10 cellular contexts compared by ENCODE assay signal in genomic region chr4:791866-792630, GRCh38. TPM values are rescaled to one million over a fixed set of nuclear protein-coding genes. Genes with fewer than 3 reads are reported as not detected.
A peak's percentile ranks its signal among the peaks of the same experiment; 100 is the strongest.
DNase-seq lines count a peak whose midpoint lies in the region; ATAC-seq and TF ChIP-seq lines count a peak whose summit lies in the region.
"Had no signal": no experiment of that assay in that cellular context is flagged by ENCODE, and none has a peak within 500 bp of the region (broad histone marks: within the 10 kb centered on the region; RNA-seq: fewer than 3 reads in every experiment).

No MANE protein-coding gene starts in this region.

- peak overlapping the region; percentile 71 for H3K4me3 Mint-ChIP-seq in CD8-positive, alpha-beta T cell
- H3K4me3 Mint-ChIP-seq in T-helper 17 cell: peak overlapping the region; percentile 93

- peaks cover 26% of the 10 kb centered on the region for H3K4me1 Mint-ChIP-seq in CD8-positive, alpha-beta T cell (ENCODE audit: low read depth)
- peaks cover 27% of the 10 kb centered on the region for H3K4me1 Mint-ChIP-seq in T-helper 17 cell

- H3K9me3 Mint-ChIP-seq in CD8-positive, alpha-beta T cell: no peaks in the 10 kb centered on the region

- CTCF ChIA-PET in CD8-positive, alpha-beta T cell (lab: Charles Lee): no interaction called here

- H3K27me3 Mint-ChIP-seq in CD8-positive, alpha-beta T cell (ENCODE audit: low read depth): peaks cover 38% of the 10 kb centered on the region
- peaks cover 27% of the 10 kb centered on the region for H3K27me3 Mint-ChIP-seq in T-helper 17 cell

- peak; percentile 51 for ATAC-seq in CD8-positive, alpha-beta T cell
- ATAC-seq in T-helper 17 cell: peak; percentile 76
- no peak for ATAC-seq in HG02642 (IDR thresholded peaks at IDR 0.05; ENCODE audit: poor library complexity, unreplicated experiment)

- intact Hi-C loops in CD8-positive, alpha-beta T cell (cut with DNase I, micrococcal nuclease): no loop called here
- intact Hi-C loops in prostate gland (cut with DNase I): no loop called here

- H3K27me3 ChIP-seq in CD8-positive, alpha-beta T cell (ENCODE audit: insufficient read depth, low read length): peaks cover 23% of the 10 kb centered on the region
- H3K27me3 ChIP-seq in prostate gland (replicated peaks; ENCODE audit: insufficient read depth): peaks cover 7% of the 10 kb centered on the region

- peak; percentile 18 for TF ChIP-seq POLR2A in prostate gland (IDR thresholded peaks at IDR 0.05)

- peak overlapping the region; percentile 24 for H3K4me3 ChIP-seq in CD8-positive, alpha-beta T cell (ENCODE audit: low read depth, low read length)
- peak overlapping the region; percentile 20 to 24 for H3K4me3 ChIP-seq in prostate gland

- H3K27ac Mint-ChIP-seq in CD8-positive, alpha-beta T cell: no peak overlapping the region
- peak overlapping the region; percentile 73 for H3K27ac Mint-ChIP-seq in T-helper 17 cell

- DNase-seq in CD8-positive, alpha-beta T cell: peak in 3 of 7 experiments; percentile 29 to 42 (median 30)
- DNase-seq in T-helper 17 cell: peak in 2 of 3 donors; percentile 33 to 45
- DNase-seq in cerebellar cortex (ENCODE audit: low spot score): peak; percentile 59
- peak; percentile 63 for DNase-seq in prostate gland (ENCODE audit: low spot score)
- no peak for DNase-seq in NOMO-1 treated with dmso at 0.1 percent for 144 hours (lab: John Stamatoyannopoulos, UW; ENCODE audit: unreplicated experiment)
- DNase-seq in activated CD4-positive, CD25-positive, alpha-beta regulatory T cell (lab: John Stamatoyannopoulos, UW): no peak
- no peak for DNase-seq in HuH-7.5 (ENCODE audit: low spot score)

- H3K27ac ChIP-seq in CD8-positive, alpha-beta T cell (ENCODE audit: low read depth, low read length): no peak overlapping the region
- peak overlapping the region in 1 of 2 donors; percentile 29 for H3K27ac ChIP-seq in prostate gland

- peaks cover 26% of the 10 kb centered on the region for H3K4me1 ChIP-seq in CD8-positive, alpha-beta T cell (ENCODE audit: insufficient read depth, low read length)
- peaks cover 6% of the 10 kb centered on the region for H3K4me1 ChIP-seq in prostate gland (replicated peaks)

- H3K36me3 ChIP-seq in CD8-positive, alpha-beta T cell (ENCODE audit: insufficient read depth, low read length): no peaks in the 10 kb centered on the region
- no peaks in the 10 kb centered on the region for H3K36me3 ChIP-seq in prostate gland

- no peaks in the 10 kb centered on the region for H3K36me3 Mint-ChIP-seq in CD8-positive, alpha-beta T cell
- peaks cover 4% of the 10 kb centered on the region for H3K36me3 Mint-ChIP-seq in T-helper 17 cell (ENCODE audit: low read depth)

- no peak for TF ChIP-seq CTCF in CD8-positive, alpha-beta T cell (IDR thresholded peaks at IDR 0.05)
- TF ChIP-seq CTCF in prostate gland (IDR thresholded peaks at IDR 0.05): peak in 1 of 4 experiments; percentile 15

- POLR2A ChIA-PET in CD8-positive, alpha-beta T cell (lab: Charles Lee): interaction anchor here (0.6 kb wide), 1 partner anchor 1000 kb away, joined by 3 read pairs; no protein-coding TSS in a partner anchor

- WGBS in prostate gland: 2% methylated on average over 38 of the region's 52 CpGs

- H3K9me3 ChIP-seq in CD8-positive, alpha-beta T cell (ENCODE audit: low read length): no peaks in the 10 kb centered on the region
- no peaks in the 10 kb centered on the region for H3K9me3 ChIP-seq in T-helper 17 cell (ENCODE audit: control insufficient read depth, low read length, poor library complexity, severe bottlenecking)
- H3K9me3 ChIP-seq in prostate gland: no peaks in the 10 kb centered on the region

RNA-seq across cellular contexts. Expression of gene CPLX1, which starts 33.9 kb away (rescaled TPM):
- 1 to 10 TPM; 1.1 to 1.2 TPM for total RNA-seq in CD8-positive, alpha-beta T cell
- total RNA-seq in T-helper 17 cell (1 to 10 TPM; 3.1 to 3.7 TPM), prostate gland (1 to 10 TPM; 2.5 to 4.4 TPM)
- total RNA-seq: HT1080, lung microvascular endothelial cell had no signal

Comparison
In these comparisons a context has a peak if more than half of its experiments do, and no peak if none do; other contexts are left out.
1. DNase-seq: peak in T-helper 17 cell (2 of 3), cerebellar cortex (single experiment) and prostate gland (single experiment); none in NOMO-1 treated with dmso at 0.1 percent for 144 hours (single experiment), activated CD4-positive, CD25-positive, alpha-beta regulatory T cell (0 of 4) and HuH-7.5 (single experiment).